4 cellular contexts compared by ENCODE assay signal in the genomic region with DNA sequence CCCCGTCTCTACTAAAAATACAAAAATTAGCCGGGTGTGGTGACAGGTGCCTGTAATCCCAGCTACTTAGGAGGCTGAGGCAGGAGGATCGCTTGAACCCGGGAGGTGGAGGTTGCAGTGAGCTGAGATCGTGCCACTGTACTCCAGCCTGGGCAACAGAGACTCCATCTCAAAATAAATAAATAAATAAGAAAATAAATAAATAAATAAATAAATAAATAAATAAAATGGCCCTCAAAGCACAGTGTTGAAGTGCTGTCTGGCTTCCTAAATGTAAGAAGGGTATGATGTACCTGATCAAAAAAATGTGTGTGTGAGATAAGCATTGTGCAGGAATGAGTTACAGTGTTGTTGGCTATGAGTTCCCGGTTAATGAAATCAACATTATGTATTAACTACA. TPM values are rescaled to one million over a fixed set of nuclear protein-coding genes. Genes with fewer than 3 reads are reported as not detected.
"Had no signal": no experiment of that assay in that cellular context is flagged by ENCODE, and none has a peak within 500 bp of the region (broad histone marks: within the 10 kb centered on the region; RNA-seq: fewer than 3 reads in every experiment).

No MANE protein-coding gene starts in this region.

RNA-seq across cellular contexts. Expression of a gene that starts 56.9 kb away (rescaled TPM):
- total RNA-seq: esophagus mucosa, glomerular endothelial cell, left ventricle myocardium superior, lung microvascular endothelial cell had no signal
